ENCODE assay signal across 8 cellular contexts in the genomic region with DNA sequence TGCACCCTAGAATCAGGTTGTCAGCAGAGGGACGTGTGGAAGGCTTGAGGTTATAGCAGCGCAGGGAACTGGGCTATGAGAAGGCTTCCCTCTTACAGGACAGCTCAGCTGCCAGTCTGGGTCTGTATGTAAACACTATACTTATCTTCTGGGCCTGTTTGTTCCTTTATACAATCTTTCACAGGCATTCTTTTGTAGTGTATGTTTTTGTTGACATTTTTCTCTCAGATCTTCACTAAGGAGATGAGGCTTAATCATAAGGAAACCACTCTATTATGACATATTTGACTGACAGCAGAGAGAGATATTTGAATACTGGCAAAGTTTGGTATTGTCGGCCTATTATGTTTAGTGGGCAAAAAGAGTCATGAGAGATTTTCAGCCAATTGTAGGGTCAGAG.
DNase-seq lines count a peak whose midpoint lies in the region; ATAC-seq and TF ChIP-seq lines count a peak whose summit lies in the region.

No MANE protein-coding gene starts in this region.

- H3K36me3 ChIP-seq in tibial artery: no peaks in the 10 kb centered on the region

- peak overlapping the region; percentile 97 for H3K27ac Mint-ChIP-seq in activated T-cell treated with anti-CD3 and anti-CD28 coated beads, Interleukin-2, amount 50 U/mL, for 24 hours
- peak overlapping the region; percentile 91 for H3K27ac Mint-ChIP-seq in activated naive CD8-positive, alpha-beta T cell treated with anti-CD3 and anti-CD28 coated beads, Interleukin-2, amount 50 U/mL, for 24 hours

- DNase-seq in activated T-cell treated with anti-CD3 and anti-CD28 coated beads, Interleukin-2, amount 50 U/mL, for 24 hours: no peak
- DNase-seq in activated T-cell treated with anti-CD3 and anti-CD28 coated beads, Interleukin-2, amount 50 U/mL, for 1 hour: no peak
- DNase-seq in activated naive CD8-positive, alpha-beta T cell treated with anti-CD3 and anti-CD28 coated beads, Interleukin-2, amount 50 U/mL, for 24 hours: no peak
- DNase-seq in kidney tubule cell (ENCODE audit: low spot score) (peak; percentile 24), tibial artery (no peak), NCI-H524 (lab: John Stamatoyannopoulos, UW) (no peak), NOMO-1 treated with dmso at 0.1 percent for 144 hours (lab: John Stamatoyannopoulos, UW; ENCODE audit: unreplicated experiment) (no peak), NCI-H2171 (lab: John Stamatoyannopoulos, UW) (no peak)

- H3K4me1 ChIP-seq in tibial artery: peaks cover 0 to 57% (median 36%) of the 10 kb centered on the region in 4 donors

- peaks cover 25% of the 10 kb centered on the region for H3K27me3 Mint-ChIP-seq in activated T-cell treated with anti-CD3 and anti-CD28 coated beads, Interleukin-2, amount 50 U/mL, for 24 hours
- H3K27me3 Mint-ChIP-seq in activated naive CD8-positive, alpha-beta T cell treated with anti-CD3 and anti-CD28 coated beads, Interleukin-2, amount 50 U/mL, for 24 hours: peaks cover 15% of the 10 kb centered on the region

- H3K27me3 ChIP-seq in tibial artery: no peaks in the 10 kb centered on the region

- no peaks in the 10 kb centered on the region for H3K9me3 ChIP-seq in tibial artery

- peaks cover 49% of the 10 kb centered on the region for H3K36me3 Mint-ChIP-seq in activated T-cell treated with anti-CD3 and anti-CD28 coated beads, Interleukin-2, amount 50 U/mL, for 24 hours (ENCODE audit: low read depth)
- peaks cover 11% of the 10 kb centered on the region for H3K36me3 Mint-ChIP-seq in activated naive CD8-positive, alpha-beta T cell treated with anti-CD3 and anti-CD28 coated beads, Interleukin-2, amount 50 U/mL, for 24 hours (ENCODE audit: low read depth)

- no peak for TF ChIP-seq CTCF in tibial artery (IDR thresholded peaks at IDR 0.05)

- intact Hi-C loops in tibial artery (cut with DNase I; ENCODE audit: low total_unique reads): no loop called here

- peak overlapping the region; percentile 69 to 87 for H3K4me3 ChIP-seq in tibial artery

- ATAC-seq in activated naive CD8-positive, alpha-beta T cell treated with anti-CD3 and anti-CD28 coated beads, Interleukin-2, amount 50 U/mL, for 24 hours: no peak

- H3K9me3 Mint-ChIP-seq in activated T-cell treated with anti-CD3 and anti-CD28 coated beads, Interleukin-2, amount 50 U/mL, for 24 hours: no peaks in the 10 kb centered on the region
- no peaks in the 10 kb centered on the region for H3K9me3 Mint-ChIP-seq in activated naive CD8-positive, alpha-beta T cell treated with anti-CD3 and anti-CD28 coated beads, Interleukin-2, amount 50 U/mL, for 24 hours

- peak overlapping the region; percentile 98 for H3K4me3 Mint-ChIP-seq in activated T-cell treated with anti-CD3 and anti-CD28 coated beads, Interleukin-2, amount 50 U/mL, for 24 hours
- peak overlapping the region; percentile 99 for H3K4me3 Mint-ChIP-seq in activated naive CD8-positive, alpha-beta T cell treated with anti-CD3 and anti-CD28 coated beads, Interleukin-2, amount 50 U/mL, for 24 hours

- peak overlapping the region; percentile 84 to 93 for H3K27ac ChIP-seq in tibial artery

- H3K4me1 Mint-ChIP-seq in activated T-cell treated with anti-CD3 and anti-CD28 coated beads, Interleukin-2, amount 50 U/mL, for 24 hours (ENCODE audit: low read depth): peaks cover 57% of the 10 kb centered on the region
- H3K4me1 Mint-ChIP-seq in activated naive CD8-positive, alpha-beta T cell treated with anti-CD3 and anti-CD28 coated beads, Interleukin-2, amount 50 U/mL, for 24 hours: peaks cover 46% of the 10 kb centered on the region
